Comparison of ENCODE assay signal across 17 cellular contexts in genomic region chr11:68044145-68044813, GRCh38. TPM values are rescaled to one million over a fixed set of nuclear protein-coding genes. Genes with fewer than 3 reads are reported as not detected.
A peak's percentile ranks its signal among the peaks of the same experiment; 100 is the strongest.
DNase-seq lines count a peak whose midpoint lies in the region; ATAC-seq and TF ChIP-seq lines count a peak whose summit lies in the region.
"Had no signal": no experiment of that assay in that cellular context is flagged by ENCODE, and none has a peak within 500 bp of the region (broad histone marks: within the 10 kb centered on the region; RNA-seq: fewer than 3 reads in every experiment).

No MANE protein-coding gene starts in this region.

- intact Hi-C loops in Right ventricle myocardium inferior (cut with DNase I) (no loop called here), left ventricle myocardium inferior (cut with micrococcal nuclease) (no loop called here), vagina (cut with DNase I) (no loop called here)

- no peak overlapping the region for H3K4me3 ChIP-seq in left ventricle myocardium inferior
- peak overlapping the region in 1 of 2 donors; percentile 33 for H3K4me3 ChIP-seq in vagina
- H3K4me3 ChIP-seq: gastrocnemius medialis, PC-9 had no signal

- H3K4me1 Mint-ChIP-seq in central memory CD8-positive, alpha-beta T cell: peaks cover 22% of the 10 kb centered on the region

- CTCF ChIA-PET in HEK293T (lab: Yijun Ruan, JAX): no interaction called here

- no peaks in the 10 kb centered on the region for H3K27me3 Mint-ChIP-seq in central memory CD8-positive, alpha-beta T cell
- H3K27me3 Mint-ChIP-seq: activated naive CD8-positive, alpha-beta T cell treated with anti-CD3 and anti-CD28 coated beads for 36 hours had no signal

- H3K27ac ChIP-seq in left ventricle myocardium inferior (replicated peaks) (no peak overlapping the region), vagina (peak overlapping the region; percentile 96)
- H3K27ac ChIP-seq: gastrocnemius medialis, KMS-11 had no signal

- H3K4me1 ChIP-seq in left ventricle myocardium inferior (peaks cover 18% of the 10 kb centered on the region), vagina (peaks cover 51% of the 10 kb centered on the region)

- TF ChIP-seq POLR2A in vagina (IDR thresholded peaks at IDR 0.05): no peak

- peaks cover 16% of the 10 kb centered on the region for H3K36me3 Mint-ChIP-seq in central memory CD8-positive, alpha-beta T cell (ENCODE audit: insufficient read depth)
- H3K36me3 Mint-ChIP-seq: immature natural killer cell had no signal

- POLR2A ChIA-PET in HEK293T (lab: Yijun Ruan, JAX): interaction anchor here (5.9 kb wide), 1 partner anchor 13 kb away, joined by 43 read pairs; the partner anchor contains the start of gene NDUFS8

- H3K27ac Mint-ChIP-seq in central memory CD8-positive, alpha-beta T cell (ENCODE audit: low read depth): no peak overlapping the region
- H3K27ac Mint-ChIP-seq: activated naive CD8-positive, alpha-beta T cell treated with anti-CD3 and anti-CD28 coated beads for 36 hours; immature natural killer cell; nephron progenitor cell had no signal

- H3K4me3 Mint-ChIP-seq in central memory CD8-positive, alpha-beta T cell: peak overlapping the region; percentile 27
- H3K4me3 Mint-ChIP-seq: activated naive CD8-positive, alpha-beta T cell treated with anti-CD3 and anti-CD28 coated beads for 36 hours; immature natural killer cell; nephron progenitor cell had no signal

- H3K27me3 ChIP-seq in left ventricle myocardium inferior (ENCODE audit: low read depth) (no peaks in the 10 kb centered on the region), vagina (no peaks in the 10 kb centered on the region)
- H3K27me3 ChIP-seq: gastrocnemius medialis had no signal

- DNase-seq in Right ventricle myocardium inferior (ENCODE audit: missing footprints) (peak; percentile 65), left ventricle myocardium inferior (no peak), NCI-H345 treated with DMSO at 0.1 percent for 48 hours (lab: John Stamatoyannopoulos, UW; ENCODE audit: unreplicated experiment) (peak; percentile 56), vagina (ENCODE audit: extremely low spot score in 2 of 2) (no peak), HEK293T (ENCODE audit: extremely low spot score) (no peak)
- DNase-seq in central memory CD8-positive, alpha-beta T cell (ENCODE audit: low spot score in 2 of 2): no peak
- DNase-seq: activated CD4-positive, CD25-positive, alpha-beta regulatory T cell treated with anti-CD3 and anti-CD28 coated beads, Interleukin-2, amount 50 U/mL, for 72 hours; activated naive CD8-positive, alpha-beta T cell treated with anti-CD3 and anti-CD28 coated beads for 36 hours; gastrocnemius medialis; immature natural killer cell; NCI-H1930; nephron progenitor cell; stimulated activated naive CD8-positive, alpha-beta T cell treated with anti-CD3 and anti-CD28 coated beads, Interleukin-15, Interleukin-2, amounts not matched to agents 100 U/mL and 50 U/mL, for 24 hours had no signal

- TF ChIP-seq CTCF in left ventricle myocardium inferior (IDR thresholded peaks at IDR 0.05; ENCODE audit: borderline replicate concordance) (no peak), vagina (IDR thresholded peaks at IDR 0.05) (no peak)

- no peaks in the 10 kb centered on the region for H3K9me3 Mint-ChIP-seq in central memory CD8-positive, alpha-beta T cell
- H3K9me3 Mint-ChIP-seq: activated naive CD8-positive, alpha-beta T cell treated with anti-CD3 and anti-CD28 coated beads for 36 hours; immature natural killer cell; nephron progenitor cell had no signal

- H3K36me3 ChIP-seq in left ventricle myocardium inferior (peaks cover 35% of the 10 kb centered on the region), vagina (peaks cover 0 to 10% of the 10 kb centered on the region in 2 donors)
- H3K36me3 ChIP-seq: gastrocnemius medialis had no signal

- H3K9me3 ChIP-seq in left ventricle myocardium inferior (replicated peaks) (no peaks in the 10 kb centered on the region), vagina (no peaks in the 10 kb centered on the region)
- H3K9me3 ChIP-seq: gastrocnemius medialis had no signal

- ATAC-seq in Right ventricle myocardium inferior: no peak
- ATAC-seq in central memory CD8-positive, alpha-beta T cell (replicated peaks; ENCODE audit: extremely low read depth, poor library complexity, severe bottlenecking): no peak
- ATAC-seq in GM18870 (IDR thresholded peaks at IDR 0.05; ENCODE audit: unreplicated experiment): no peak
- ATAC-seq in GM21528 (IDR thresholded peaks at IDR 0.05; ENCODE audit: low FRiP score, unreplicated experiment): no peak
- ATAC-seq: gastrocnemius medialis; stimulated activated naive CD8-positive, alpha-beta T cell treated with anti-CD3 and anti-CD28 coated beads, Interleukin-15, Interleukin-2, amounts not matched to agents 100 U/mL and 50 U/mL, for 24 hours had no signal

TF ChIP-seq in HEK293T, 16 proteins besides CTCF, POLR2A, EP300 and RAD21:
- TF ChIP-seq NFRKB (IDR thresholded peaks at IDR 0.05) (no peak), FOXK2 (IDR thresholded peaks at IDR 0.05) (no peak), PKNOX1 (IDR thresholded peaks at IDR 0.05) (no peak), BHLHE40 (IDR thresholded peaks at IDR 0.05; ENCODE audit: borderline replicate concordance) (no peak), FOXA1 (IDR thresholded peaks at IDR 0.05) (no peak), ZNF384 (IDR thresholded peaks at IDR 0.05) (no peak), ARNT (IDR thresholded peaks at IDR 0.05) (no peak), ELF4 (IDR thresholded peaks at IDR 0.05) (no peak), TARDBP (IDR thresholded peaks at IDR 0.05) (no peak), CTBP1 (IDR thresholded peaks at IDR 0.05; ENCODE audit: borderline replicate concordance) (no peak)

RNA-seq across cellular contexts. Expression of gene TCIRG1, which starts 5.5 kb away (rescaled TPM):
- total RNA-seq in Right ventricle myocardium inferior: 30.4 TPM
- total RNA-seq in left ventricle myocardium inferior: 23.4 TPM
- 121 TPM for total RNA-seq in vagina

RNA-seq across cellular contexts. Expression of gene NDUFS8, which starts 13.8 kb away (rescaled TPM):
- total RNA-seq in Right ventricle myocardium inferior: 479 TPM
- 436 TPM for total RNA-seq in left ventricle myocardium inferior
- 118 TPM for total RNA-seq in vagina

RNA-seq across cellular contexts. Expression of gene ALDH3B1, which starts 34.2 kb away (rescaled TPM):
- total RNA-seq in Right ventricle myocardium inferior (3.5 TPM), left ventricle myocardium inferior (3.7 TPM), vagina (22.1 TPM)
- total RNA-seq: activated naive CD8-positive, alpha-beta T cell treated with anti-CD3 and anti-CD28 coated beads for 36 hours had no signal

RNA-seq across cellular contexts. Expression of gene UNC93B1, which starts 40.4 kb away (rescaled TPM):
- 9.0 TPM for total RNA-seq in Right ventricle myocardium inferior
- total RNA-seq in left ventricle myocardium inferior: 6.1 TPM
- total RNA-seq in vagina: 30.4 TPM

Comparison
In these comparisons a context has a peak if more than half of its experiments do, and no peak if none do; other contexts are left out.
1. DNase-seq: peak in Right ventricle myocardium inferior (single experiment) and NCI-H345 treated with DMSO at 0.1 percent for 48 hours (single experiment); none in left ventricle myocardium inferior (single experiment), central memory CD8-positive, alpha-beta T cell (0 of 2), vagina (0 of 2) and HEK293T (single experiment).